In the genomic region with DNA sequence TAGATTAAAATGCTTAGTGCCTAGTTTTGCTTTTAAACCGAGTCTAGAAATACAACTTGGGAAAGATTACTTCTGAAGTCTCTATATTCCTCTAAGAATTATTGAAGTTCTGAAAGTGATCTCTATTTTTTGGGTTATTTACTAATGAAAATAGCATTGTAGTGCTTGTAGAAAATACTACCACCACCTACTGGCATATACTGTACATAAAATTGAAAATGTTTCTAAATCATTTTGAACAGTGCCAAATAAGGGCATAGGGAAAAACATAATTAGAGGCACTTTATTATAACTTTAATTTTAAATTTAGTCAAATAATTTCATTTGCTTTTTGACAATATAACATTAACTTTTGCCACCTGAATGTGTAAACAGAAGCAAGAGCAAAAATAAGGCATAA, we compare ENCODE assay signal across 17 cellular contexts.
DNase-seq lines count a peak whose midpoint lies in the region; ATAC-seq, FAIRE-seq and TF ChIP-seq lines count a peak whose summit lies in the region.
"Had no signal": no experiment of that assay in that cellular context is flagged by ENCODE, and none has a peak within 500 bp of the region (broad histone marks: within the 10 kb centered on the region; RNA-seq: fewer than 3 reads in every experiment).

No MANE protein-coding gene starts in this region.

- intact Hi-C loops in K562 (cut with micrococcal nuclease), result loop anchor here (10.0 kb wide), 1 partner anchor 165 kb away; no protein-coding TSS in a partner anchor
- intact Hi-C loops in psoas muscle (cut with DNase I), result no loop called here

- ATAC-seq in K562, result no peak
- ATAC-seq in GM21786 (IDR thresholded peaks at IDR 0.05; ENCODE audit: unreplicated experiment), result no peak
- no peak for ATAC-seq in HG02870 (IDR thresholded peaks at IDR 0.05; ENCODE audit: unreplicated experiment)
- ATAC-seq in psoas muscle, result no peak
- ATAC-seq: mucosa of descending colon; stimulated activated memory B cell treated with anti-CD40 and anti-IgM and Interleukin-4, amounts not matched to agents 10 μg/mL and 1 μg/mL and 100 μg/mL, for 72 hours had no signal

- peaks cover 3% of the 10 kb centered on the region; the same call in 1 of the 2 replicates for H3K27me3 Mint-ChIP-seq in HFFc6 (ENCODE audit: insufficient read depth)
- H3K27me3 Mint-ChIP-seq: activated naive CD8-positive, alpha-beta T cell treated with anti-CD3 and anti-CD28 coated beads, Interleukin-2, amount 10 ng/mL, durations not matched to agents 7 days and 5 days; stimulated activated memory B cell treated with anti-CD40 and anti-IgM and Interleukin-4, amounts not matched to agents 10 μg/mL and 1 μg/mL and 100 μg/mL, for 72 hours had no signal

- H4K20me1 ChIP-seq in K562 (replicated peaks; ENCODE audit: control insufficient read depth, insufficient read depth, low read length), result no peaks in the 10 kb centered on the region
- H4K20me1 ChIP-seq: BLaER1 treated with 17β-estradiol and CSF1 and Interleukin-3, amounts not matched to agents 10 nM and 100 nM had no signal

- no TSS peak for BruUV-seq in K562 (replicated peaks; lab: Mats Ljungman, UMichigan)

- no peak overlapping the region for H3K27ac ChIP-seq in K562 (ENCODE audit: extremely low read depth, low read depth, low read length)
- no peak overlapping the region for H3K27ac ChIP-seq in psoas muscle
- H3K27ac ChIP-seq: BLaER1 treated with 17β-estradiol and CSF1 and Interleukin-3, amounts not matched to agents 10 nM and 100 nM; colonic mucosa had no signal

- 6% methylated on average over 1 of the region's 1 CpG for WGBS in K562 (ENCODE audit: insufficient coverage, low coverage, missing lambda C conversion rate)
- WGBS in psoas muscle, 3 donors, result 16 to 25% (median 24%) methylated on average over 1 of the region's 1 CpG

- H3K27me3 ChIP-seq in K562 (ENCODE audit: control insufficient read depth in 2 of 2, insufficient read depth in 2 of 2, low read length in 2 of 2) (no peaks in the 10 kb centered on the region), psoas muscle (ENCODE audit: insufficient read depth in 3 of 3, low read length in 2 of 3) (no peaks in the 10 kb centered on the region)
- H3K27me3 ChIP-seq: BLaER1 treated with 17β-estradiol and CSF1 and Interleukin-3, amounts not matched to agents 10 nM and 100 nM; colonic mucosa had no signal

- no peak for FAIRE-seq in K562 (lab: Jason Lieb, UNC)
- FAIRE-seq: GM12891, urothelium cell line had no signal

- TF ChIP-seq POLR2A in K562 (conservative IDR thresholded peaks at IDR 0.05), result no peak

- TF ChIP-seq EP300 in K562 (IDR thresholded peaks at IDR 0.05; ENCODE audit: low read length), result no peak

- H3K36me3 ChIP-seq in K562 (ENCODE audit: control insufficient read depth, insufficient read depth, low read length) (no peaks in the 10 kb centered on the region), psoas muscle (ENCODE audit: insufficient read depth in 1 of 2, low read depth in 1 of 2) (no peaks in the 10 kb centered on the region)
- H3K36me3 ChIP-seq: BLaER1 treated with 17β-estradiol and CSF1 and Interleukin-3, amounts not matched to agents 10 nM and 100 nM; colonic mucosa had no signal

- H3K4me2 ChIP-seq in K562 (ENCODE audit: insufficient read depth, low read length), result no peak overlapping the region
- H3K4me2 ChIP-seq: BLaER1 treated with 17β-estradiol and CSF1 and Interleukin-3, amounts not matched to agents 10 nM and 100 nM had no signal

- H3K9me3 ChIP-seq in K562 (replicated peaks; ENCODE audit: control insufficient read depth, insufficient read depth, low read depth, low read length), result no peaks in the 10 kb centered on the region
- no peaks in the 10 kb centered on the region for H3K9me3 ChIP-seq in psoas muscle
- H3K9me3 ChIP-seq: BLaER1 treated with 17β-estradiol and CSF1 and Interleukin-3, amounts not matched to agents 10 nM and 100 nM; colonic mucosa; mucosa of descending colon had no signal

- peak; percentile 12 to 33; a peak in 2 of 4 replicates for TF ChIP-seq RAD21 in K562 (CRISPR knock-in tag; conservative IDR thresholded peaks at IDR 0.05 in 1 of 2, IDR thresholded peaks at IDR 0.05 in 1 of 2)

- no peaks in the 10 kb centered on the region for H3K36me3 Mint-ChIP-seq in HFFc6 (ENCODE audit: low read depth)
- H3K36me3 Mint-ChIP-seq: activated naive CD8-positive, alpha-beta T cell treated with anti-CD3 and anti-CD28 coated beads, Interleukin-2, amount 10 ng/mL, durations not matched to agents 7 days and 5 days; stimulated activated memory B cell treated with anti-CD40 and anti-IgM and Interleukin-4, amounts not matched to agents 10 μg/mL and 1 μg/mL and 100 μg/mL, for 72 hours had no signal

- TF ChIP-seq CTCF in HFFc6 (IDR thresholded peaks at IDR 0.05) (peak; percentile 56), K562 (IDR thresholded peaks at IDR 0.05 in 2 of 3, conservative IDR thresholded peaks at IDR 0.05 in 1 of 3; ENCODE audit: insufficient read depth in 2 of 3, low read depth in 1 of 3, low read length in 3 of 3) (peak in 1 of 3 experiments; percentile 24; a peak in 1 of 6 replicates), psoas muscle (IDR thresholded peaks at IDR 0.05) (no peak)

- no peaks in the 10 kb centered on the region for H3K79me2 ChIP-seq in K562 (ENCODE audit: control insufficient read depth, insufficient read depth, low read length)

- H3K4me1 ChIP-seq in K562 (replicated peaks in 1 of 2; ENCODE audit: control insufficient read depth in 2 of 2, insufficient read depth in 2 of 2, low read length in 2 of 2) (no peaks in the 10 kb centered on the region), psoas muscle (no peaks in the 10 kb centered on the region)
- H3K4me1 ChIP-seq: BLaER1 treated with 17β-estradiol and CSF1 and Interleukin-3, amounts not matched to agents 10 nM and 100 nM; colonic mucosa had no signal

- no peaks in the 10 kb centered on the region for H3K4me1 Mint-ChIP-seq in HFFc6 (ENCODE audit: low read depth)
- H3K4me1 Mint-ChIP-seq: activated naive CD8-positive, alpha-beta T cell treated with anti-CD3 and anti-CD28 coated beads, Interleukin-2, amount 10 ng/mL, durations not matched to agents 7 days and 5 days had no signal

- no peaks in the 10 kb centered on the region for H3K9me3 Mint-ChIP-seq in HFFc6
- H3K9me3 Mint-ChIP-seq: activated naive CD8-positive, alpha-beta T cell treated with anti-CD3 and anti-CD28 coated beads, Interleukin-2, amount 10 ng/mL, durations not matched to agents 7 days and 5 days; stimulated activated memory B cell treated with anti-CD40 and anti-IgM and Interleukin-4, amounts not matched to agents 10 μg/mL and 1 μg/mL and 100 μg/mL, for 72 hours had no signal

- no peak overlapping the region for H2AFZ ChIP-seq in K562 (ENCODE audit: low read depth, low read length)

- in situ Hi-C loops in K562 (cut with MboI), result no loop called here

- POLR2A ChIA-PET in K562 (lab: Yijun Ruan, JAX), result interaction anchor here (0.7 kb wide), 1 partner anchor 1291 kb away, joined by 3 read pairs; no protein-coding TSS in a partner anchor

- no peak overlapping the region for H3K9ac ChIP-seq in K562 (ENCODE audit: insufficient read depth in 1 of 2, low read depth in 2 of 2, low read length in 2 of 2)
- H3K9ac ChIP-seq: BLaER1 treated with 17β-estradiol and CSF1 and Interleukin-3, amounts not matched to agents 10 nM and 100 nM had no signal

- H3K4me3 Mint-ChIP-seq in HFFc6, result no peak overlapping the region
- H3K4me3 Mint-ChIP-seq: activated naive CD8-positive, alpha-beta T cell treated with anti-CD3 and anti-CD28 coated beads, Interleukin-2, amount 10 ng/mL, durations not matched to agents 7 days and 5 days; stimulated activated memory B cell treated with anti-CD40 and anti-IgM and Interleukin-4, amounts not matched to agents 10 μg/mL and 1 μg/mL and 100 μg/mL, for 72 hours had no signal

- CTCF ChIA-PET in K562 (lab: Yijun Ruan, JAX; ENCODE audit: low intra/inter-chr PET ratio), result no interaction called here

- no peak overlapping the region for H3K27ac Mint-ChIP-seq in HFFc6
- H3K27ac Mint-ChIP-seq: activated naive CD8-positive, alpha-beta T cell treated with anti-CD3 and anti-CD28 coated beads, Interleukin-2, amount 10 ng/mL, durations not matched to agents 7 days and 5 days; stimulated activated memory B cell treated with anti-CD40 and anti-IgM and Interleukin-4, amounts not matched to agents 10 μg/mL and 1 μg/mL and 100 μg/mL, for 72 hours had no signal

- DNase-seq in AG08395 (ENCODE audit: low spot score) (peak; percentile 3), HFFc6 (peak; percentile 1), K562 (ENCODE audit: extremely low read depth in 1 of 4, low spot score in 3 of 4) (no peak), iris pigment epithelial cell (ENCODE audit: low read depth) (peak; percentile 17), NCI-H1694 (lab: John Stamatoyannopoulos, UW) (no peak), psoas muscle (no peak)
- DNase-seq: activated naive CD8-positive, alpha-beta T cell treated with anti-CD3 and anti-CD28 coated beads, Interleukin-2, amount 10 ng/mL, durations not matched to agents 7 days and 5 days; colonic mucosa; DND-41; mucosa of descending colon; stimulated activated CD4-positive, alpha-beta T cell treated with anti-CD3 and anti-CD28 coated beads, Interleukin-2, amount 100 ng/mL, for 48 hours had no signal

- H3K4me3 ChIP-seq in K562, result no peak overlapping the region
- no peak overlapping the region for H3K4me3 ChIP-seq in psoas muscle
- H3K4me3 ChIP-seq: BLaER1 treated with 17β-estradiol and CSF1 and Interleukin-3, amounts not matched to agents 10 nM and 100 nM; colonic mucosa; mucosa of descending colon had no signal

- no peaks in the 10 kb centered on the region for H3K9me1 ChIP-seq in K562 (ENCODE audit: control insufficient read depth, insufficient read depth, low read length)

Comparison
In these comparisons a context has a peak if more than half of its experiments do, and no peak if none do; other contexts are left out.
1. DNase-seq: peak in AG08395 (single experiment), HFFc6 (single experiment) and iris pigment epithelial cell (single experiment); none in K562 (0 of 4), NCI-H1694 (single experiment) and psoas muscle (0 of 2).